22 cellular contexts compared by ENCODE assay signal in the genomic region with DNA sequence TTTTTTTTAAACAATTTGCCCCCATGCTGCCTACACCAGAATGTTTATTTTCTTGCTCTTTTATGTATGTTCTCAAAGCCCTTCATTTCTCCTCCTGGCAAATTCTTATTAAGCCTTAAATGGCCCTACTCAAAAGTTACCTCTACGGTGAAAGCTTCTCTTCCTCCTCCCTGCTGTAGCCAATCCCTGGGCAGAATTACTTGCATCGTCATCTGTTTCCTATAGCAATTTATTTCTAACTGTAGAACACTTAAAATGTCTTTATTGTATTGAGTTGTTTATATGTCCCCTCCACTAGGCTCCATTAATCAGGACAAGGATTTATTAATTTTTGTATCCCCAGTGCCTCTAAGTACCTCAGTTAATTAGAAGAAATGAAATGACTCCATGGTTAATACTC. TPM values are rescaled to one million over a fixed set of nuclear protein-coding genes. Genes with fewer than 3 reads are reported as not detected.
DNase-seq lines count a peak whose midpoint lies in the region; ATAC-seq and TF ChIP-seq lines count a peak whose summit lies in the region.
"Had no signal": no experiment of that assay in that cellular context is flagged by ENCODE, and none has a peak within 500 bp of the region (broad histone marks: within the 10 kb centered on the region; RNA-seq: fewer than 3 reads in every experiment).

No MANE protein-coding gene starts in this region.

- no TSS peak for BruUV-seq in HCT116 (replicated peaks; lab: Mats Ljungman, UMichigan)

- H3K27me3 ChIP-seq in HCT116 (ENCODE audit: insufficient read depth, low read length), result no peaks in the 10 kb centered on the region
- H3K27me3 ChIP-seq in thyroid gland, result no peaks in the 10 kb centered on the region

- peak overlapping the region; percentile 8 for H2AFZ ChIP-seq in HCT116 (ENCODE audit: low read depth, low read length, poor library complexity, severe bottlenecking)

- no peak overlapping the region for H3K4me2 ChIP-seq in HCT116 (ENCODE audit: low read length)

- 80 to 86% methylated on average over 2 of the region's 2 CpGs for WGBS in thyroid gland, 2 donors

- no peak for TF ChIP-seq POLR2A in HCT116 (IDR thresholded peaks at IDR 0.05; ENCODE audit: borderline replicate concordance, extremely low read depth, insufficient read depth, insufficient read length)
- TF ChIP-seq POLR2A in thyroid gland (IDR thresholded peaks at IDR 0.05), result no peak

- no peaks in the 10 kb centered on the region for H3K9me2 ChIP-seq in HCT116 (ENCODE audit: insufficient read depth)

- POLR2A ChIA-PET in HCT116 (lab: Charles Lee), result no interaction called here

- DNase-seq in DMS 273 (lab: John Stamatoyannopoulos, UW; ENCODE audit: unreplicated experiment) (peak; percentile 22), DMS 273 treated with DMSO at 0.1 percent for 48 hours (lab: John Stamatoyannopoulos, UW) (no peak), HCT116 (ENCODE audit: low read depth, low spot score) (no peak), choroid plexus epithelial cell (ENCODE audit: low read depth) (peak; percentile 5), Right ventricle myocardium superior (no peak), thyroid gland (no peak)
- no peak for DNase-seq in activated naive CD4-positive, alpha-beta T cell treated with Interleukin-2 at 50 U/mL for 16 hours
- DNase-seq: activated CD4-positive, alpha-beta T cell treated with anti-CD3 and anti-CD28 coated beads for 4 hours; anterior cingulate cortex; DMS53; endodermal cell; KBM-7; mesendoderm; NCI-H1105; NCI-H2171 treated with DMSO at 0.1 percent for 48 hours; NCI-H82; stimulated activated naive B cell treated with anti-CD40 and anti-IgM and Interleukin-4, amounts not matched to agents 10 μg/mL and 1 μg/mL and 100 μg/mL, for 72 hours had no signal

- no peaks in the 10 kb centered on the region for H4K20me1 ChIP-seq in HCT116 (ENCODE audit: insufficient read depth)

- H3K4me1 ChIP-seq in HCT116 (ENCODE audit: control insufficient read depth in 1 of 2, insufficient read depth in 2 of 2, low read length in 2 of 2), result peaks cover 0 to 11% of the 10 kb centered on the region in 2 experiments; a peak in 3 of 4 replicates
- H3K4me1 ChIP-seq in thyroid gland, result peaks cover 5% of the 10 kb centered on the region in 2 donors

- H3K9ac ChIP-seq in HCT116 (ENCODE audit: low read length), result no peak overlapping the region

- no peak for TF ChIP-seq CTCF in HCT116 (IDR thresholded peaks at IDR 0.05 in 2 of 3, conservative IDR thresholded peaks at IDR 0.05 in 1 of 3; ENCODE audit: borderline replicate concordance in 1 of 3, insufficient read depth in 1 of 3, low read depth in 2 of 3, low read length in 2 of 3)
- TF ChIP-seq CTCF in choroid plexus epithelial cell (conservative IDR thresholded peaks at IDR 0.05; ENCODE audit: low read depth, low read length), result no peak
- no peak for TF ChIP-seq CTCF in thyroid gland (IDR thresholded peaks at IDR 0.05)

- no peak for TF ChIP-seq RAD21 in HCT116 (IDR thresholded peaks at IDR 0.05; ENCODE audit: low read depth)

- no peaks in the 10 kb centered on the region for H3K9me3 ChIP-seq in HCT116 (ENCODE audit: control insufficient read depth in 1 of 2, insufficient read depth in 1 of 2, low read depth in 1 of 2, low read length in 2 of 2)
- H3K9me3 ChIP-seq in thyroid gland, result no peaks in the 10 kb centered on the region

- H3K27ac ChIP-seq in HCT116 (ENCODE audit: low read depth, low read length), result no peak overlapping the region
- H3K27ac ChIP-seq in thyroid gland, result no peak overlapping the region
- H3K27ac ChIP-seq: 22Rv1, C4-2B had no signal

- intact Hi-C loops in HCT116 (cut with micrococcal nuclease) (no loop called here), Right ventricle myocardium superior (cut with DNase I) (no loop called here), thyroid gland (cut with DNase I) (no loop called here)

- ATAC-seq in HCT116, result no peak
- ATAC-seq in HG03442 (IDR thresholded peaks at IDR 0.05; ENCODE audit: unreplicated experiment), result peak; percentile 49
- no peak for ATAC-seq in Right ventricle myocardium superior (ENCODE audit: poor library complexity)
- ATAC-seq: natural killer cell treated with Interleukin-12 subunit alpha and Interleukin-12 subunit beta and Interleukin-15 and Interleukin-18, amount 100 ng/mL, for 72 hours; stimulated activated naive B cell treated with anti-CD40 and anti-IgM and Interleukin-4, amounts not matched to agents 10 μg/mL and 1 μg/mL and 100 μg/mL, for 72 hours had no signal

- H3K79me2 ChIP-seq in HCT116 (ENCODE audit: insufficient read depth, low read length), result no peaks in the 10 kb centered on the region

- RAD21 ChIA-PET in HCT116 (lab: Charles Lee; ENCODE audit: low non-redundant PET in 1 of 2, low total read pairs in 2 of 2, uncharacterized antibody in 2 of 2, unreplicated experiment in 2 of 2), result no interaction called here

- CTCF ChIA-PET in HCT116 (lab: Charles Lee), result no interaction called here

- no peaks in the 10 kb centered on the region for H3K36me3 ChIP-seq in HCT116 (ENCODE audit: control insufficient read depth in 1 of 2, insufficient read depth in 2 of 2, low read length in 2 of 2)
- H3K36me3 ChIP-seq in thyroid gland, result no peaks in the 10 kb centered on the region

- H3K4me3 ChIP-seq in HCT116 (replicated peaks in 1 of 2; ENCODE audit: low read depth in 1 of 2, low read length in 2 of 2) (no peak overlapping the region), choroid plexus epithelial cell (ENCODE audit: low read depth, low read length) (no peak overlapping the region), thyroid gland (replicated peaks in 1 of 3) (no peak overlapping the region)

TF ChIP-seq in HCT116, 20 proteins besides CTCF, POLR2A, EP300 and RAD21:
- TF ChIP-seq FOSL1 (IDR thresholded peaks at IDR 0.05; ENCODE audit: low read depth) (no peak), EZH2 (IDR thresholded peaks at IDR 0.05) (no peak)

RNA-seq across cellular contexts. Expression of a gene that starts 2.5 kb away (rescaled TPM):
- total RNA-seq in HCT116 (2021; ENCODE audit: unreplicated experiment) (0.10 TPM), Right ventricle myocardium superior (0.16 TPM), thyroid gland (under 1 TPM in 2 of 4 donors, not detected in 2; 0.11 to 0.13 TPM)
- 0.02 and 0.03 TPM in 2 replicates for polyA plus RNA-seq in HCT116 (2012)
- total RNA-seq: natural killer cell treated with Interleukin-12 subunit alpha and Interleukin-12 subunit beta and Interleukin-15 and Interleukin-18, amount 100 ng/mL, for 72 hours; ureter had no signal

RNA-seq across cellular contexts. Expression of a gene that starts 19.7 kb away (rescaled TPM):
- 4.6 TPM for total RNA-seq in HCT116 (2021; ENCODE audit: unreplicated experiment)
- 9.2 and 12.5 TPM in 2 replicates for polyA plus RNA-seq in HCT116 (2012)
- 10.4 TPM for total RNA-seq in Right ventricle myocardium superior
- under 1 TPM in 2 of 4 donors, not detected in 2; 0.33 to 0.45 TPM for total RNA-seq in thyroid gland
- total RNA-seq: natural killer cell treated with Interleukin-12 subunit alpha and Interleukin-12 subunit beta and Interleukin-15 and Interleukin-18, amount 100 ng/mL, for 72 hours had no signal

Comparison
In these comparisons a context has a peak if more than half of its experiments do, and no peak if none do; other contexts are left out.
1. DNase-seq: peak in DMS 273 (single experiment) and choroid plexus epithelial cell (single experiment); none in DMS 273 treated with DMSO at 0.1 percent for 48 hours (single experiment), HCT116 (single experiment), activated naive CD4-positive, alpha-beta T cell treated with Interleukin-2 at 50 U/mL for 16 hours (single experiment), Right ventricle myocardium superior (single experiment) and thyroid gland (0 of 2).